ENCODE assay signal across 13 cellular contexts in the genomic region with DNA sequence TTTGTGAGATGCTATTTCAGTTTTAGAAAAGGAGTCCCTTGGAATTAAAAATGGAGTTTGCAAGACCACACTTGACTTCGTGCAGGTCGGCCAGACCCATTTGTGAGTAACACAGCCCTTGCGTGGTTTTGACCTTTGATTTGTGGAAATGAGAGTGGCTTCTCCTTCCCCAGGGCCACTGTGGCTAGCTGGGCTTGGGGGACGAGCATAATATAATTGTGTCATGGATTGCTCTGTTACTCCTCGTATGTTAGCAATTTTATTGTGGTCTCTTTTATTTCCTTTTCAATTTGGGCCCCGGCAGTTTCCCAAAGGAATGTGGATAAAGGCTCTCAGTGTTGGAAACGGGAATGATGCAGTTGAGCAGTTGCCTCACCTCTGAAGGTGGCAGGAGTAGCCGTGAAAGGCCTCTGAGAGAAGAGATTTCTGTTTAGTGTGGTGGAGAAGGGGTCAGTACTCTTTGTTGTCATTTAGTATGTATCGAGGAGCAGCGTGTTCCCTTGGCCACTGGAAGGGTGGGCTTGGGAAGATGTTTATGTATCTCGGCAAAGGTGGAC.
DNase-seq lines count a peak whose midpoint lies in the region; ATAC-seq, FAIRE-seq and TF ChIP-seq lines count a peak whose summit lies in the region.
"Had no signal": no experiment of that assay in that cellular context is flagged by ENCODE, and none has a peak within 500 bp of the region (broad histone marks: within the 10 kb centered on the region; RNA-seq: fewer than 3 reads in every experiment).

No MANE protein-coding gene starts in this region.

- peaks cover 10% of the 10 kb centered on the region for H3K9me1 ChIP-seq in IMR-90 (ENCODE audit: insufficient read depth, low read length)

- H3K27ac ChIP-seq in IMR-90 (ENCODE audit: insufficient read depth, low read length) (peak overlapping the region; percentile 57), esophagus muscularis mucosa (replicated peaks in 1 of 4) (peak overlapping the region; percentile 80 to 89 (median 88)), mesenchymal stem cell (ENCODE audit: low read length, poor library complexity, severe bottlenecking) (no peak overlapping the region), subcutaneous abdominal adipose tissue (ENCODE audit: low read depth, low read length) (peak overlapping the region; percentile 69)
- H3K27ac ChIP-seq: brain microvascular endothelial cell had no signal

- peak overlapping the region; percentile 37 for H3K18ac ChIP-seq in IMR-90 (ENCODE audit: low read depth, low read length)
- H3K18ac ChIP-seq in mesenchymal stem cell (ENCODE audit: low read depth in 1 of 2, low read length in 2 of 2) = no peak overlapping the region

- H3K4me1 ChIP-seq in IMR-90 (ENCODE audit: control insufficient read depth, insufficient read depth, low read length) (peaks cover 25% of the 10 kb centered on the region), esophagus muscularis mucosa (peaks cover 54 to 86% (median 79%) of the 10 kb centered on the region in 4 donors), mesenchymal stem cell (ENCODE audit: control insufficient read depth, insufficient read depth, low read depth, low read length) (peaks cover 1% of the 10 kb centered on the region), subcutaneous abdominal adipose tissue (ENCODE audit: control insufficient read depth in 5 of 5, insufficient read depth in 5 of 5, low read length in 5 of 5) (peaks cover 4 to 27% (median 18%) of the 10 kb centered on the region in 5 donors)

- H3K14ac ChIP-seq in IMR-90 (replicated peaks; ENCODE audit: low read depth, low read length) = peak overlapping the region; percentile 2; the same call in 1 of the 2 replicates
- no peak overlapping the region for H3K14ac ChIP-seq in mesenchymal stem cell (ENCODE audit: low read length in 2 of 2)

- H4K91ac ChIP-seq in IMR-90 (ENCODE audit: insufficient read depth, low read depth, low read length) (peak overlapping the region; percentile 70), mesenchymal stem cell (ENCODE audit: low read length) (no peak overlapping the region)

- no peaks in the 10 kb centered on the region for H3K27me3 Mint-ChIP-seq in activated T-cell treated with anti-CD3 and anti-CD28 coated beads, Interleukin-2, amount 50 U/mL, for 4 hours (ENCODE audit: low read depth)

- H2BK15ac ChIP-seq in IMR-90 (ENCODE audit: low read depth, low read length) = peak overlapping the region; percentile 73; the same call in 2 of the 3 replicates
- H2BK15ac ChIP-seq in mesenchymal stem cell (ENCODE audit: low read depth, poor library complexity, severe bottlenecking) = no peak overlapping the region

- no peaks in the 10 kb centered on the region for H3K4me1 Mint-ChIP-seq in activated T-cell treated with anti-CD3 and anti-CD28 coated beads, Interleukin-2, amount 50 U/mL, for 4 hours (ENCODE audit: low read depth)
- H3K4me1 Mint-ChIP-seq: activated B cell treated with CpG ODN at 0.5 μM for 24 hours had no signal

- no peak; the same call in 1 of the 2 replicates for ATAC-seq in IMR-90 (ENCODE audit: low read depth)
- no peak for ATAC-seq in activated T-cell treated with anti-CD3 and anti-CD28 coated beads, Interleukin-2, amount 50 U/mL, for 4 hours

- no peak overlapping the region for H3K56ac ChIP-seq in IMR-90 (ENCODE audit: extremely low read depth, insufficient read depth, low read length)

- H2AK9ac ChIP-seq in IMR-90 (replicated peaks; ENCODE audit: low read depth, low read length, poor library complexity) = no peak overlapping the region

- H3K4me3 Mint-ChIP-seq in activated T-cell treated with anti-CD3 and anti-CD28 coated beads, Interleukin-2, amount 50 U/mL, for 4 hours = no peak overlapping the region
- H3K4me3 Mint-ChIP-seq: activated B cell treated with CpG ODN at 0.5 μM for 24 hours had no signal

- no peaks in the 10 kb centered on the region for H4K20me1 ChIP-seq in IMR-90 (ENCODE audit: insufficient read depth, low read length)

- H2AFZ ChIP-seq in IMR-90 (replicated peaks; ENCODE audit: low read length, poor library complexity) (peak overlapping the region; percentile 68), mesenchymal stem cell (ENCODE audit: low read depth, low read length) (no peak overlapping the region)

- no peak for TF ChIP-seq RAD21 in IMR-90 (IDR thresholded peaks at IDR 0.05; ENCODE audit: low read length)

- no peak for FAIRE-seq in GM12891 (lab: Jason Lieb, UNC)

- peak overlapping the region; percentile 93 for H2AK5ac ChIP-seq in IMR-90 (ENCODE audit: low read depth, low read length)
- H2AK5ac ChIP-seq in mesenchymal stem cell (ENCODE audit: low read length, severe bottlenecking) = no peak overlapping the region

- H3K23ac ChIP-seq in IMR-90 (ENCODE audit: low read depth, low read length) = peak overlapping the region; percentile 18; the same call in 1 of the 2 replicates
- H3K23ac ChIP-seq in mesenchymal stem cell (ENCODE audit: low read length in 2 of 2) = peak overlapping the region in 1 of 2 experiments; percentile 51

- 36% methylated on average over 3 of the region's 11 CpGs; no CpG with 5 or more reads in 1 of the 2 experiments for WGBS in IMR-90 (ENCODE audit: extremely low coverage in 2 of 2, insufficient read length in 1 of 2), 2 experiments
- WGBS in esophagus muscularis mucosa = 36% methylated on average over 11 of the region's 11 CpGs
- WGBS in mesenchymal stem cell = 88% methylated on average over 11 of the region's 11 CpGs

- H2BK5ac ChIP-seq in IMR-90 (ENCODE audit: low read depth, low read length, poor library complexity, severe bottlenecking) (no peak overlapping the region), mesenchymal stem cell (ENCODE audit: low read depth, low read length, poor library complexity, severe bottlenecking) (no peak overlapping the region)

- H3K9me3 ChIP-seq in IMR-90 (ENCODE audit: control insufficient read depth, insufficient read depth, low read length) = no peaks in the 10 kb centered on the region
- H3K9me3 ChIP-seq in esophagus muscularis mucosa = no peaks in the 10 kb centered on the region
- H3K9me3 ChIP-seq in mesenchymal stem cell (ENCODE audit: control insufficient read depth, low read length) = peaks cover 6% of the 10 kb centered on the region
- no peaks in the 10 kb centered on the region for H3K9me3 ChIP-seq in subcutaneous abdominal adipose tissue (ENCODE audit: control insufficient read depth in 5 of 5, low read length in 5 of 5)

- in situ Hi-C loops in IMR-90 (cut with MboI; ENCODE audit: low sequenced_read_pairs) = no loop called here

- POLR2A ChIA-PET in IMR-90 (lab: Charles Lee; ENCODE audit: unreplicated experiment) = no interaction called here

- DNase-seq in IMR-90 = no peak
- no peak for DNase-seq in esophagus muscularis mucosa (ENCODE audit: extremely low spot score)
- no peak for DNase-seq in mesenchymal stem cell
- DNase-seq in SKM-1 treated with dmso at 0.1 percent for 144 hours (lab: John Stamatoyannopoulos, UW; ENCODE audit: unreplicated experiment) = no peak
- DNase-seq in GM12891 (ENCODE audit: insufficient read length, low spot score) = no peak
- no peak for DNase-seq in activated T-cell treated with anti-CD3 and anti-CD28 coated beads, Interleukin-2, amount 50 U/mL, for 4 hours
- no peak for DNase-seq in NCI-H2227 (lab: John Stamatoyannopoulos, UW; ENCODE audit: unreplicated experiment)
- DNase-seq: activated B cell treated with CpG ODN at 0.5 μM for 24 hours; activated T-cell treated with anti-CD3 and anti-CD28 coated beads, Interleukin-2, amount 50 U/mL, for 48 hours; brain microvascular endothelial cell; NCI-H1436; NCI-H526 treated with DMSO at 0.1 percent for 48 hours had no signal

- H3K79me1 ChIP-seq in IMR-90 (ENCODE audit: low read depth in 1 of 2, low read length in 2 of 2) (peaks cover 16 to 21% of the 10 kb centered on the region in 2 experiments), mesenchymal stem cell (replicated peaks; ENCODE audit: low read length, poor library complexity, severe bottlenecking) (peaks cover 6% of the 10 kb centered on the region)

- H3K4me3 ChIP-seq in IMR-90 (ENCODE audit: insufficient read depth, low read depth, low read length) (no peak overlapping the region), esophagus muscularis mucosa (peak overlapping the region; percentile 33 to 42 (median 36)), mesenchymal stem cell (ENCODE audit: insufficient read depth in 1 of 2, low read depth in 1 of 2, low read length in 2 of 2) (peak overlapping the region in 1 of 2 experiments; percentile 56), subcutaneous abdominal adipose tissue (ENCODE audit: low read depth in 1 of 5, low read length in 5 of 5) (peak overlapping the region; percentile 27 to 70 (median 53))

- peak overlapping the region; percentile 21 for H3K4ac ChIP-seq in IMR-90 (ENCODE audit: low read depth, low read length)
- H3K4ac ChIP-seq in mesenchymal stem cell (ENCODE audit: low read depth in 1 of 2, low read length in 2 of 2) = peak overlapping the region in 1 of 2 experiments; percentile 28

- H4K8ac ChIP-seq in IMR-90 (ENCODE audit: low read depth in 2 of 2, low read length in 2 of 2) (peak overlapping the region; percentile 76 to 80), mesenchymal stem cell (ENCODE audit: low read length) (no peak overlapping the region)

- H3K9ac ChIP-seq in IMR-90 (ENCODE audit: low read depth, low read length) = peak overlapping the region; percentile 32; the same call in 1 of the 2 replicates
- peak overlapping the region; percentile 72 for H3K9ac ChIP-seq in mesenchymal stem cell (ENCODE audit: low read length)
- H3K9ac ChIP-seq in subcutaneous abdominal adipose tissue (ENCODE audit: low read length in 5 of 5) = peak overlapping the region in 3 of 5 donors; percentile 23 to 72 (median 65)

- H2BK20ac ChIP-seq in IMR-90 (ENCODE audit: low read depth, low read length) = peak overlapping the region; percentile 39; the same call in 1 of the 2 replicates

- peak overlapping the region; percentile 54 for H2BK120ac ChIP-seq in IMR-90 (ENCODE audit: low read depth, low read length)
- H2BK120ac ChIP-seq in mesenchymal stem cell (ENCODE audit: low read depth, low read length) = no peak overlapping the region

- H3K27me3 ChIP-seq in IMR-90 (ENCODE audit: control insufficient read depth, insufficient read depth, low read length) = no peaks in the 10 kb centered on the region
- no peaks in the 10 kb centered on the region for H3K27me3 ChIP-seq in esophagus muscularis mucosa
- H3K27me3 ChIP-seq in mesenchymal stem cell (ENCODE audit: control insufficient read depth in 1 of 2, insufficient read depth in 1 of 2, low read length in 2 of 2) = no peaks in the 10 kb centered on the region
- H3K27me3 ChIP-seq in subcutaneous abdominal adipose tissue (ENCODE audit: control insufficient read depth in 5 of 5, insufficient read depth in 4 of 5, low read length in 5 of 5) = no peaks in the 10 kb centered on the region
- H3K27me3 ChIP-seq: brain microvascular endothelial cell had no signal

- BruUV-seq in IMR-90 (replicated peaks; lab: Mats Ljungman, UMichigan) = no TSS peak

- no peaks in the 10 kb centered on the region for H3K36me3 ChIP-seq in IMR-90 (ENCODE audit: control insufficient read depth, insufficient read depth, low read length)
- H3K36me3 ChIP-seq in esophagus muscularis mucosa = no peaks in the 10 kb centered on the region
- H3K36me3 ChIP-seq in mesenchymal stem cell (ENCODE audit: control insufficient read depth in 1 of 2, insufficient read depth in 2 of 2, low read depth in 1 of 2, low read length in 2 of 2) = no peaks in the 10 kb centered on the region
- no peaks in the 10 kb centered on the region for H3K36me3 ChIP-seq in subcutaneous abdominal adipose tissue (ENCODE audit: control insufficient read depth in 5 of 5, insufficient read depth in 5 of 5, low read length in 5 of 5)
- H3K36me3 ChIP-seq: brain microvascular endothelial cell had no signal

- no peaks in the 10 kb centered on the region for H3K36me3 Mint-ChIP-seq in activated T-cell treated with anti-CD3 and anti-CD28 coated beads, Interleukin-2, amount 50 U/mL, for 4 hours (ENCODE audit: insufficient read depth)

- TF ChIP-seq CTCF in IMR-90 (conservative IDR thresholded peaks at IDR 0.05; ENCODE audit: low read depth, low read length) (no peak), esophagus muscularis mucosa (IDR thresholded peaks at IDR 0.05) (no peak)

- TF ChIP-seq POLR2A in IMR-90 (IDR thresholded peaks at IDR 0.05; ENCODE audit: low read depth, low read length) = no peak
- TF ChIP-seq POLR2A in esophagus muscularis mucosa (IDR thresholded peaks at IDR 0.05; ENCODE audit: low read depth) = no peak
- no peak for TF ChIP-seq POLR2A in GM12891 (IDR thresholded peaks at IDR 0.05; ENCODE audit: low read depth, low read length)

- peak overlapping the region; percentile 17; the same call in 1 of the 2 replicates for H3K4me2 ChIP-seq in IMR-90 (ENCODE audit: low read depth, low read length)
- H3K4me2 ChIP-seq in mesenchymal stem cell (ENCODE audit: low read length, poor library complexity, severe bottlenecking) = no peak overlapping the region

- TF ChIP-seq EP300 in esophagus muscularis mucosa (IDR thresholded peaks at IDR 0.05) = no peak

- dilution Hi-C loops in IMR-90 (cut with HindIII; ENCODE audit: low sequenced_read_pairs, unreplicated experiment) = no loop called here

- CTCF ChIA-PET in IMR-90 (lab: Yijun Ruan, JAX) = interaction anchor here (1.3 to 1.7 kb wide), 2 partner anchors 10 to 12 kb away, joined by 3 to 4 read pairs; no protein-coding TSS in a partner anchor

- H4K5ac ChIP-seq in IMR-90 (ENCODE audit: low read depth, low read length) = peak overlapping the region; percentile 76

- H2BK12ac ChIP-seq in mesenchymal stem cell (ENCODE audit: low read length in 2 of 2) = peak overlapping the region in 1 of 2 experiments; percentile 81

- peaks cover 3% of the 10 kb centered on the region for H3K9me3 Mint-ChIP-seq in activated T-cell treated with anti-CD3 and anti-CD28 coated beads, Interleukin-2, amount 50 U/mL, for 4 hours
- H3K9me3 Mint-ChIP-seq: activated B cell treated with CpG ODN at 0.5 μM for 24 hours had no signal

- intact Hi-C loops in IMR-90 (cut with micrococcal nuclease) (no loop called here), esophagus muscularis mucosa (cut with DNase I) (no loop called here)
